8 cellular contexts compared by ENCODE assay signal in genomic region chr11:22192289-22192641, GRCh38. TPM values are rescaled to one million over a fixed set of nuclear protein-coding genes. Genes with fewer than 3 reads are reported as not detected.
DNase-seq lines count a peak whose midpoint lies in the region; ATAC-seq and TF ChIP-seq lines count a peak whose summit lies in the region.

No MANE protein-coding gene starts in this region.

- no peak overlapping the region for H3K9ac ChIP-seq in skeletal muscle satellite cell (ENCODE audit: low read depth, low read length)

- BruUV-seq in MCF 10A (replicated peaks; lab: Mats Ljungman, UMichigan): no TSS peak

- H3K4me1 Mint-ChIP-seq in MCF 10A (ENCODE audit: insufficient read depth, unreplicated experiment) (no peaks in the 10 kb centered on the region), T-cell (peaks cover 5 to 13% (median 10%) of the 10 kb centered on the region in 3 donors)
- H3K4me1 Mint-ChIP-seq in activated CD4-positive, alpha-beta T cell treated with anti-CD3 and anti-CD28 coated beads, Interleukin-2, amount 10 ng/mL, durations not matched to agents 7 days and 5 days: peaks cover 9% of the 10 kb centered on the region

- TF ChIP-seq CTCF in breast epithelium (IDR thresholded peaks at IDR 0.05) (no peak), MCF 10A (IDR thresholded peaks at IDR 0.05; ENCODE audit: unreplicated experiment) (no peak)

- intact Hi-C loops in breast epithelium (cut with DNase I; ENCODE audit: low total_unique reads) (no loop called here), MCF 10A (cut with micrococcal nuclease) (no loop called here)

- H3K9me3 Mint-ChIP-seq in MCF 10A (ENCODE audit: unreplicated experiment) (peaks cover 13% of the 10 kb centered on the region), T-cell (peaks cover 0 to 10% (median 6%) of the 10 kb centered on the region in 3 donors)
- no peaks in the 10 kb centered on the region for H3K9me3 Mint-ChIP-seq in activated CD4-positive, alpha-beta T cell treated with anti-CD3 and anti-CD28 coated beads, Interleukin-2, amount 10 ng/mL, durations not matched to agents 7 days and 5 days

- H3K27me3 ChIP-seq in breast epithelium (peaks cover 0 to 8% of the 10 kb centered on the region in 2 donors), skeletal muscle satellite cell (ENCODE audit: control insufficient read depth, insufficient read depth, low read length) (peaks cover 19% of the 10 kb centered on the region)

- TF ChIP-seq POLR2A in breast epithelium (IDR thresholded peaks at IDR 0.05): no peak

- H3K36me3 Mint-ChIP-seq in MCF 10A (ENCODE audit: insufficient read depth, unreplicated experiment) (no peaks in the 10 kb centered on the region), T-cell (no peaks in the 10 kb centered on the region)
- H3K36me3 Mint-ChIP-seq in activated CD4-positive, alpha-beta T cell treated with anti-CD3 and anti-CD28 coated beads, Interleukin-2, amount 10 ng/mL, durations not matched to agents 7 days and 5 days (ENCODE audit: low read depth): no peaks in the 10 kb centered on the region

- POLR2A ChIA-PET in MCF 10A (lab: Yijun Ruan, JAX) (interaction anchor here (0.6 kb wide), 1 partner anchor 361 kb away, joined by 3 read pairs; no protein-coding TSS in a partner anchor), T-cell (lab: Charles Lee) (no interaction called here)
- POLR2A ChIA-PET in activated CD4-positive, alpha-beta T cell treated with anti-CD3 and anti-CD28 coated beads, Interleukin-2, amount 10 ng/mL, durations not matched to agents 7 days and 5 days (lab: Charles Lee): no interaction called here

- H3K4me1 ChIP-seq in breast epithelium (peaks cover 0 to 6% of the 10 kb centered on the region in 2 donors), skeletal muscle satellite cell (ENCODE audit: control insufficient read depth, insufficient read depth, low read length) (no peaks in the 10 kb centered on the region)

- H3K4me3 ChIP-seq in breast epithelium: peak overlapping the region; percentile 45 to 66 (median 62)
- peak overlapping the region; percentile 74 for H3K4me3 ChIP-seq in iPS-11a (ENCODE audit: low read depth, low read length)
- H3K4me3 ChIP-seq in skeletal muscle satellite cell (ENCODE audit: low read length): peak overlapping the region; percentile 54

- no peak overlapping the region for H3K27ac ChIP-seq in breast epithelium

- no peak for ATAC-seq in T-cell (replicated peaks in 1 of 4)
- ATAC-seq in GM21723 (IDR thresholded peaks at IDR 0.05; ENCODE audit: unreplicated experiment): no peak

- H3K9me3 ChIP-seq in breast epithelium (no peaks in the 10 kb centered on the region), skeletal muscle satellite cell (replicated peaks; ENCODE audit: low read length) (no peaks in the 10 kb centered on the region)

- CTCF ChIA-PET in MCF 10A (lab: Yijun Ruan, JAX): no interaction called here
- CTCF ChIA-PET in T-cell (lab: Charles Lee): no interaction called here
- CTCF ChIA-PET in activated CD4-positive, alpha-beta T cell treated with anti-CD3 and anti-CD28 coated beads, Interleukin-2, amount 10 ng/mL, durations not matched to agents 7 days and 5 days (lab: Charles Lee): no interaction called here

- no peak overlapping the region for H3K27ac Mint-ChIP-seq in MCF 10A (ENCODE audit: low read depth, unreplicated experiment)
- H3K27ac Mint-ChIP-seq in T-cell: no peak overlapping the region
- H3K27ac Mint-ChIP-seq in activated CD4-positive, alpha-beta T cell treated with anti-CD3 and anti-CD28 coated beads, Interleukin-2, amount 10 ng/mL, durations not matched to agents 7 days and 5 days: no peak overlapping the region

- DNase-seq in breast epithelium (ENCODE audit: low spot score in 2 of 2) (no peak), MCF 10A (ENCODE audit: unreplicated experiment) (no peak), T-cell (no peak)
- DNase-seq in activated effector memory CD4-positive, alpha-beta T cell treated with anti-CD3 and anti-CD28 coated beads, Interleukin-2, amount 50 U/mL, for 16 hours: no peak
- no peak for DNase-seq in activated CD4-positive, alpha-beta T cell treated with anti-CD3 and anti-CD28 coated beads, Interleukin-2, amount 10 ng/mL, durations not matched to agents 7 days and 5 days

- H3K4me3 Mint-ChIP-seq in MCF 10A (ENCODE audit: unreplicated experiment) (no peak overlapping the region), T-cell (peak overlapping the region in 2 of 3 donors; percentile 41 to 69)
- H3K4me3 Mint-ChIP-seq in activated CD4-positive, alpha-beta T cell treated with anti-CD3 and anti-CD28 coated beads, Interleukin-2, amount 10 ng/mL, durations not matched to agents 7 days and 5 days: no peak overlapping the region

- no peaks in the 10 kb centered on the region for H3K36me3 ChIP-seq in breast epithelium
- H3K36me3 ChIP-seq in skeletal muscle satellite cell (ENCODE audit: insufficient read depth, low read length): no peaks in the 10 kb centered on the region

- H3K4me2 ChIP-seq in skeletal muscle satellite cell (ENCODE audit: low read length): peak overlapping the region; percentile 73

- H3K27me3 Mint-ChIP-seq in MCF 10A (ENCODE audit: insufficient read depth, unreplicated experiment): no peaks in the 10 kb centered on the region
- H3K27me3 Mint-ChIP-seq in T-cell: peaks cover 32 to 37% of the 10 kb centered on the region in 2 donors
- H3K27me3 Mint-ChIP-seq in activated CD4-positive, alpha-beta T cell treated with anti-CD3 and anti-CD28 coated beads, Interleukin-2, amount 10 ng/mL, durations not matched to agents 7 days and 5 days: peaks cover 35% of the 10 kb centered on the region

RNA-seq across cellular contexts. Expression of gene ANO5, which starts 0.6 kb away (rescaled TPM):
- total RNA-seq in breast epithelium (1 to 10 TPM; 3.3 to 4.2 (median 4.2) TPM), MCF 10A (2022) (not detected in 2 replicates), T-cell (under 1 TPM in 2 of 5 donors, not detected in 3; 0.03 TPM)
- not detected in 2 replicates for total RNA-seq in skeletal muscle satellite cell (2012; rRNA removed)
- total RNA-seq in activated CD4-positive, alpha-beta T cell treated with anti-CD3 and anti-CD28 coated beads, Interleukin-2, amount 10 ng/mL, durations not matched to agents 7 days and 5 days: under 1 TPM; 0.12 TPM

Comparison
In these comparisons a context has a peak if more than half of its experiments do, and no peak if none do; other contexts are left out.
1. H3K4me3 Mint-ChIP-seq: peak in T-cell (2 of 3); none in MCF 10A (single experiment) and activated CD4-positive, alpha-beta T cell treated with anti-CD3 and anti-CD28 coated beads, Interleukin-2, amount 10 ng/mL, durations not matched to agents 7 days and 5 days (single experiment).
2. Peak in every context shown above with its lines, with median percentiles within 50 percentile points of each other: H3K4me3 ChIP-seq.